1 cellular context compared by ENCODE assay signal in the genomic region with DNA sequence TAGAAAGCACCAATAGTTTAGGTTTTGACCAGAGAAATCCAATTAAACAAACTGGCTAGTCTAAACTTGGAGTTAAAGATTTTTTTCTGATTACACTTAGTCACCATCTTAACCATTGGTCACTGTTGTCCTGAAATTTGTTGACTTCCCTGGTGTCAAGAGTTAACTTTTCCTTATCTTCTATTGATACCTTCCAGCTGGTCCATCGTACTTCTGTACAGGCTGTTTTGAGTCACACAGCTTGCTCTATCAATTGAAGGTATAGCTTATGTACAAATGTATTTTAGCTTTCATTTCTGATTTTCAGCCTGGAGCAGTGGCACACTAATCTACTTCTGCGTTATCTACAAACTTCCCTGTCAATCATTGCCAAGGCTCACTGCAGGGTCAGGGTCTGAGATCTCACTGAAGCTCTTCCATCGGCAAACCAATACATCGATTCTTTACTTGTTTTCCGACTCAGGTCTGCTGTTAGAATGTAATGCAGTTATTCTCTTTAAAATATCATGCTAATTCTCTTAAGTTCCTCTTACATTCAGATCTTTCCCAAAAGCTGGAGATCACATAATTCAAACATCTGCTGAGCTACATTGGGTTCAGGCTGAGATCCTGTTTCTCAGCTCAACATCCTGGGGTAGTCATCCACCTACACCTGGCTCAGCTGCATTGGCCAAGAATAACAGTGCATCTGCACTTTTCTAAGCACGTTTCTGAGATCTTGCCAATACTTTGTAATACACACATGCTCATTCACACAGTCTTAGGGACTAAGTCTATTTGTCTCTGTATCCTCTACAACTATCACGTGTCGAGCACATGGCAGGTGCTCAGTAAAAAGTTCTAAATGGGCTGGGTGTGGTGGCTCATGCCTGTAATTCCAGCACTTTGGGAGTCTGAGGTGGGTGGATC.
TF ChIP-seq lines count a peak whose summit lies in the region.

No MANE protein-coding gene starts in this region.

TF ChIP-seq in HepG2, 621 proteins besides CTCF, POLR2A, EP300 and RAD21 (continued from another document and continues in another):
- TF ChIP-seq POLR2AphosphoS5 (IDR thresholded peaks at IDR 0.05; ENCODE audit: low read depth, low read length) (no peak), KLF15 (CRISPR knock-in tag; IDR thresholded peaks at IDR 0.05; ENCODE audit: borderline replicate concordance) (no peak), TRIM24 (CRISPR knock-in tag; IDR thresholded peaks at IDR 0.05) (no peak), EHMT2 (IDR thresholded peaks at IDR 0.05; ENCODE audit: borderline replicate concordance, low read depth, low read length) (no peak), FOXP1 (IDR thresholded peaks at IDR 0.05) (no peak), FOXP1 (CRISPR knock-in tag; IDR thresholded peaks at IDR 0.05) (no peak; the same call in 1 of the 2 replicates), PAF1 (CRISPR knock-in tag; IDR thresholded peaks at IDR 0.05) (no peak), ISX (CRISPR knock-in tag; conservative IDR thresholded peaks at IDR 0.05) (no peak), CCAR2 (optimal IDR thresholded peaks at IDR 0.05; ENCODE audit: low read depth, low read length) (no peak), ZBTB7A (CRISPR knock-in tag; IDR thresholded peaks at IDR 0.05) (no peak), ZNF766 (CRISPR knock-in tag; IDR thresholded peaks at IDR 0.05; ENCODE audit: borderline replicate concordance) (no peak), ZNF143 (CRISPR knock-in tag; IDR thresholded peaks at IDR 0.05) (no peak), BHLHE40 (IDR thresholded peaks at IDR 0.05; ENCODE audit: low read length) (no peak), ZNF775 (CRISPR knock-in tag; IDR thresholded peaks at IDR 0.05; ENCODE audit: borderline replicate concordance) (no peak), ZNF549 (CRISPR knock-in tag; IDR thresholded peaks at IDR 0.05) (no peak), ZNF430 (CRISPR knock-in tag; IDR thresholded peaks at IDR 0.05) (no peak), MEIS1 (CRISPR knock-in tag; IDR thresholded peaks at IDR 0.05; ENCODE audit: borderline replicate concordance) (peak; percentile 93; the same call in 1 of the 2 replicates), ZNF383 (CRISPR knock-in tag; IDR thresholded peaks at IDR 0.05; ENCODE audit: borderline replicate concordance) (no peak), SAFB2 (CRISPR knock-in tag; IDR thresholded peaks at IDR 0.05; ENCODE audit: borderline replicate concordance, low read depth) (no peak), AGO1 (IDR thresholded peaks at IDR 0.05; ENCODE audit: low read depth, low read length, poor library complexity, severe bottlenecking) (no peak), CBX1 (IDR thresholded peaks at IDR 0.05; ENCODE audit: low read depth) (no peak), THYN1 (CRISPR knock-in tag; IDR thresholded peaks at IDR 0.05; ENCODE audit: borderline replicate concordance, low read depth) (no peak), ZNF737 (CRISPR knock-in tag; IDR thresholded peaks at IDR 0.05; ENCODE audit: borderline replicate concordance) (no peak), ZNF776 (CRISPR knock-in tag; IDR thresholded peaks at IDR 0.05) (no peak), ZNF282 (IDR thresholded peaks at IDR 0.05; ENCODE audit: partially characterized antibody) (no peak), NAIF1 (CRISPR knock-in tag; IDR thresholded peaks at IDR 0.05; ENCODE audit: borderline replicate concordance) (no peak), SMARCC2 (IDR thresholded peaks at IDR 0.05) (no peak), MAFK (conservative IDR thresholded peaks at IDR 0.05 in 1 of 2, IDR thresholded peaks at IDR 0.05 in 1 of 2; ENCODE audit: low read length in 2 of 2) (no peak)
- TF ChIP-seq, protein P1, sequence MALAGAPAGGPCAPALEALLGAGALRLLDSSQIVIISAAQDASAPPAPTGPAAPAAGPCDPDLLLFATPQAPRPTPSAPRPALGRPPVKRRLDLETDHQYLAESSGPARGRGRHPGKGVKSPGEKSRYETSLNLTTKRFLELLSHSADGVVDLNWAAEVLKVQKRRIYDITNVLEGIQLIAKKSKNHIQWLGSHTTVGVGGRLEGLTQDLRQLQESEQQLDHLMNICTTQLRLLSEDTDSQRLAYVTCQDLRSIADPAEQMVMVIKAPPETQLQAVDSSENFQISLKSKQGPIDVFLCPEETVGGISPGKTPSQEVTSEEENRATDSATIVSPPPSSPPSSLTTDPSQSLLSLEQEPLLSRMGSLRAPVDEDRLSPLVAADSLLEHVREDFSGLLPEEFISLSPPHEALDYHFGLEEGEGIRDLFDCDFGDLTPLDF (CRISPR knock-in tag; IDR thresholded peaks at IDR 0.05), result no peak
- TF ChIP-seq, protein P2, sequence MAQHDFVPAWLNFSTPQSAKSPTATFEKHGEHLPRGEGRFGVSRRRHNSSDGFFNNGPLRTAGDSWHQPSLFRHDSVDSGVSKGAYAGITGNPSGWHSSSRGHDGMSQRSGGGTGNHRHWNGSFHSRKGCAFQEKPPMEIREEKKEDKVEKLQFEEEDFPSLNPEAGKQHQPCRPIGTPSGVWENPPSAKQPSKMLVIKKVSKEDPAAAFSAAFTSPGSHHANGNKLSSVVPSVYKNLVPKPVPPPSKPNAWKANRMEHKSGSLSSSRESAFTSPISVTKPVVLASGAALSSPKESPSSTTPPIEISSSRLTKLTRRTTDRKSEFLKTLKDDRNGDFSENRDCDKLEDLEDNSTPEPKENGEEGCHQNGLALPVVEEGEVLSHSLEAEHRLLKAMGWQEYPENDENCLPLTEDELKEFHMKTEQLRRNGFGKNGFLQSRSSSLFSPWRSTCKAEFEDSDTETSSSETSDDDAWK (CRISPR knock-in tag; IDR thresholded peaks at IDR 0.05), result no peak
- TF ChIP-seq, protein P3, sequence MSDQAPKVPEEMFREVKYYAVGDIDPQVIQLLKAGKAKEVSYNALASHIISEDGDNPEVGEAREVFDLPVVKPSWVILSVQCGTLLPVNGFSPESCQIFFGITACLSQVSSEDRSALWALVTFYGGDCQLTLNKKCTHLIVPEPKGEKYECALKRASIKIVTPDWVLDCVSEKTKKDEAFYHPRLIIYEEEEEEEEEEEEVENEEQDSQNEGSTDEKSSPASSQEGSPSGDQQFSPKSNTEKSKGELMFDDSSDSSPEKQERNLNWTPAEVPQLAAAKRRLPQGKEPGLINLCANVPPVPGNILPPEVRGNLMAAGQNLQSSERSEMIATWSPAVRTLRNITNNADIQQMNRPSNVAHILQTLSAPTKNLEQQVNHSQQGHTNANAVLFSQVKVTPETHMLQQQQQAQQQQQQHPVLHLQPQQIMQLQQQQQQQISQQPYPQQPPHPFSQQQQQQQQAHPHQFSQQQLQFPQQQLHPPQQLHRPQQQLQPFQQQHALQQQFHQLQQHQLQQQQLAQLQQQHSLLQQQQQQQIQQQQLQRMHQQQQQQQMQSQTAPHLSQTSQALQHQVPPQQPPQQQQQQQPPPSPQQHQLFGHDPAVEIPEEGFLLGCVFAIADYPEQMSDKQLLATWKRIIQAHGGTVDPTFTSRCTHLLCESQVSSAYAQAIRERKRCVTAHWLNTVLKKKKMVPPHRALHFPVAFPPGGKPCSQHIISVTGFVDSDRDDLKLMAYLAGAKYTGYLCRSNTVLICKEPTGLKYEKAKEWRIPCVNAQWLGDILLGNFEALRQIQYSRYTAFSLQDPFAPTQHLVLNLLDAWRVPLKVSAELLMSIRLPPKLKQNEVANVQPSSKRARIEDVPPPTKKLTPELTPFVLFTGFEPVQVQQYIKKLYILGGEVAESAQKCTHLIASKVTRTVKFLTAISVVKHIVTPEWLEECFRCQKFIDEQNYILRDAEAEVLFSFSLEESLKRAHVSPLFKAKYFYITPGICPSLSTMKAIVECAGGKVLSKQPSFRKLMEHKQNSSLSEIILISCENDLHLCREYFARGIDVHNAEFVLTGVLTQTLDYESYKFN (CRISPR knock-in tag; conservative IDR thresholded peaks at IDR 0.05), result peak; percentile 88
- TF ChIP-seq, protein P4, sequence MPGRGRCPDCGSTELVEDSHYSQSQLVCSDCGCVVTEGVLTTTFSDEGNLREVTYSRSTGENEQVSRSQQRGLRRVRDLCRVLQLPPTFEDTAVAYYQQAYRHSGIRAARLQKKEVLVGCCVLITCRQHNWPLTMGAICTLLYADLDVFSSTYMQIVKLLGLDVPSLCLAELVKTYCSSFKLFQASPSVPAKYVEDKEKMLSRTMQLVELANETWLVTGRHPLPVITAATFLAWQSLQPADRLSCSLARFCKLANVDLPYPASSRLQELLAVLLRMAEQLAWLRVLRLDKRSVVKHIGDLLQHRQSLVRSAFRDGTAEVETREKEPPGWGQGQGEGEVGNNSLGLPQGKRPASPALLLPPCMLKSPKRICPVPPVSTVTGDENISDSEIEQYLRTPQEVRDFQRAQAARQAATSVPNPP (CRISPR knock-in tag; IDR thresholded peaks at IDR 0.05), result no peak
- TF ChIP-seq, protein P5, sequence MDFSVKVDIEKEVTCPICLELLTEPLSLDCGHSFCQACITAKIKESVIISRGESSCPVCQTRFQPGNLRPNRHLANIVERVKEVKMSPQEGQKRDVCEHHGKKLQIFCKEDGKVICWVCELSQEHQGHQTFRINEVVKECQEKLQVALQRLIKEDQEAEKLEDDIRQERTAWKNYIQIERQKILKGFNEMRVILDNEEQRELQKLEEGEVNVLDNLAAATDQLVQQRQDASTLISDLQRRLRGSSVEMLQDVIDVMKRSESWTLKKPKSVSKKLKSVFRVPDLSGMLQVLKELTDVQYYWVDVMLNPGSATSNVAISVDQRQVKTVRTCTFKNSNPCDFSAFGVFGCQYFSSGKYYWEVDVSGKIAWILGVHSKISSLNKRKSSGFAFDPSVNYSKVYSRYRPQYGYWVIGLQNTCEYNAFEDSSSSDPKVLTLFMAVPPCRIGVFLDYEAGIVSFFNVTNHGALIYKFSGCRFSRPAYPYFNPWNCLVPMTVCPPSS (IDR thresholded peaks at IDR 0.05), result no peak
- TF ChIP-seq, protein P6, sequence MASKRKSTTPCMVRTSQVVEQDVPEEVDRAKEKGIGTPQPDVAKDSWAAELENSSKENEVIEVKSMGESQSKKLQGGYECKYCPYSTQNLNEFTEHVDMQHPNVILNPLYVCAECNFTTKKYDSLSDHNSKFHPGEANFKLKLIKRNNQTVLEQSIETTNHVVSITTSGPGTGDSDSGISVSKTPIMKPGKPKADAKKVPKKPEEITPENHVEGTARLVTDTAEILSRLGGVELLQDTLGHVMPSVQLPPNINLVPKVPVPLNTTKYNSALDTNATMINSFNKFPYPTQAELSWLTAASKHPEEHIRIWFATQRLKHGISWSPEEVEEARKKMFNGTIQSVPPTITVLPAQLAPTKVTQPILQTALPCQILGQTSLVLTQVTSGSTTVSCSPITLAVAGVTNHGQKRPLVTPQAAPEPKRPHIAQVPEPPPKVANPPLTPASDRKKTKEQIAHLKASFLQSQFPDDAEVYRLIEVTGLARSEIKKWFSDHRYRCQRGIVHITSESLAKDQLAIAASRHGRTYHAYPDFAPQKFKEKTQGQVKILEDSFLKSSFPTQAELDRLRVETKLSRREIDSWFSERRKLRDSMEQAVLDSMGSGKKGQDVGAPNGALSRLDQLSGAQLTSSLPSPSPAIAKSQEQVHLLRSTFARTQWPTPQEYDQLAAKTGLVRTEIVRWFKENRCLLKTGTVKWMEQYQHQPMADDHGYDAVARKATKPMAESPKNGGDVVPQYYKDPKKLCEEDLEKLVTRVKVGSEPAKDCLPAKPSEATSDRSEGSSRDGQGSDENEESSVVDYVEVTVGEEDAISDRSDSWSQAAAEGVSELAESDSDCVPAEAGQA (IDR thresholded peaks at IDR 0.05; ENCODE audit: low read depth), result no peak
- TF ChIP-seq, protein P6 (CRISPR knock-in tag; IDR thresholded peaks at IDR 0.05; ENCODE audit: borderline replicate concordance), result no peak
- TF ChIP-seq, protein P7, sequence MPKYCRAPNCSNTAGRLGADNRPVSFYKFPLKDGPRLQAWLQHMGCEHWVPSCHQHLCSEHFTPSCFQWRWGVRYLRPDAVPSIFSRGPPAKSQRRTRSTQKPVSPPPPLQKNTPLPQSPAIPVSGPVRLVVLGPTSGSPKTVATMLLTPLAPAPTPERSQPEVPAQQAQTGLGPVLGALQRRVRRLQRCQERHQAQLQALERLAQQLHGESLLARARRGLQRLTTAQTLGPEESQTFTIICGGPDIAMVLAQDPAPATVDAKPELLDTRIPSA (CRISPR knock-in tag; IDR thresholded peaks at IDR 0.05; ENCODE audit: borderline replicate concordance), result no peak
- TF ChIP-seq, protein P8, sequence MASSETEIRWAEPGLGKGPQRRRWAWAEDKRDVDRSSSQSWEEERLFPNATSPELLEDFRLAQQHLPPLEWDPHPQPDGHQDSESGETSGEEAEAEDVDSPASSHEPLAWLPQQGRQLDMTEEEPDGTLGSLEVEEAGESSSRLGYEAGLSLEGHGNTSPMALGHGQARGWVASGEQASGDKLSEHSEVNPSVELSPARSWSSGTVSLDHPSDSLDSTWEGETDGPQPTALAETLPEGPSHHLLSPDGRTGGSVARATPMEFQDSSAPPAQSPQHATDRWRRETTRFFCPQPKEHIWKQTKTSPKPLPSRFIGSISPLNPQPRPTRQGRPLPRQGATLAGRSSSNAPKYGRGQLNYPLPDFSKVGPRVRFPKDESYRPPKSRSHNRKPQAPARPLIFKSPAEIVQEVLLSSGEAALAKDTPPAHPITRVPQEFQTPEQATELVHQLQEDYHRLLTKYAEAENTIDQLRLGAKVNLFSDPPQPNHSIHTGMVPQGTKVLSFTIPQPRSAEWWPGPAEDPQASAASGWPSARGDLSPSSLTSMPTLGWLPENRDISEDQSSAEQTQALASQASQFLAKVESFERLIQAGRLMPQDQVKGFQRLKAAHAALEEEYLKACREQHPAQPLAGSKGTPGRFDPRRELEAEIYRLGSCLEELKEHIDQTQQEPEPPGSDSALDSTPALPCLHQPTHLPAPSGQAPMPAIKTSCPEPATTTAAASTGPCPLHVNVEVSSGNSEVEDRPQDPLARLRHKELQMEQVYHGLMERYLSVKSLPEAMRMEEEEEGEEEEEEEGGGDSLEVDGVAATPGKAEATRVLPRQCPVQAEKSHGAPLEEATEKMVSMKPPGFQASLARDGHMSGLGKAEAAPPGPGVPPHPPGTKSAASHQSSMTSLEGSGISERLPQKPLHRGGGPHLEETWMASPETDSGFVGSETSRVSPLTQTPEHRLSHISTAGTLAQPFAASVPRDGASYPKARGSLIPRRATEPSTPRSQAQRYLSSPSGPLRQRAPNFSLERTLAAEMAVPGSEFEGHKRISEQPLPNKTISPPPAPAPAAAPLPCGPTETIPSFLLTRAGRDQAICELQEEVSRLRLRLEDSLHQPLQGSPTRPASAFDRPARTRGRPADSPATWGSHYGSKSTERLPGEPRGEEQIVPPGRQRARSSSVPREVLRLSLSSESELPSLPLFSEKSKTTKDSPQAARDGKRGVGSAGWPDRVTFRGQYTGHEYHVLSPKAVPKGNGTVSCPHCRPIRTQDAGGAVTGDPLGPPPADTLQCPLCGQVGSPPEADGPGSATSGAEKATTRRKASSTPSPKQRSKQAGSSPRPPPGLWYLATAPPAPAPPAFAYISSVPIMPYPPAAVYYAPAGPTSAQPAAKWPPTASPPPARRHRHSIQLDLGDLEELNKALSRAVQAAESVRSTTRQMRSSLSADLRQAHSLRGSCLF (CRISPR knock-in tag; IDR thresholded peaks at IDR 0.05; ENCODE audit: borderline replicate concordance), result no peak
